In the genomic region with DNA sequence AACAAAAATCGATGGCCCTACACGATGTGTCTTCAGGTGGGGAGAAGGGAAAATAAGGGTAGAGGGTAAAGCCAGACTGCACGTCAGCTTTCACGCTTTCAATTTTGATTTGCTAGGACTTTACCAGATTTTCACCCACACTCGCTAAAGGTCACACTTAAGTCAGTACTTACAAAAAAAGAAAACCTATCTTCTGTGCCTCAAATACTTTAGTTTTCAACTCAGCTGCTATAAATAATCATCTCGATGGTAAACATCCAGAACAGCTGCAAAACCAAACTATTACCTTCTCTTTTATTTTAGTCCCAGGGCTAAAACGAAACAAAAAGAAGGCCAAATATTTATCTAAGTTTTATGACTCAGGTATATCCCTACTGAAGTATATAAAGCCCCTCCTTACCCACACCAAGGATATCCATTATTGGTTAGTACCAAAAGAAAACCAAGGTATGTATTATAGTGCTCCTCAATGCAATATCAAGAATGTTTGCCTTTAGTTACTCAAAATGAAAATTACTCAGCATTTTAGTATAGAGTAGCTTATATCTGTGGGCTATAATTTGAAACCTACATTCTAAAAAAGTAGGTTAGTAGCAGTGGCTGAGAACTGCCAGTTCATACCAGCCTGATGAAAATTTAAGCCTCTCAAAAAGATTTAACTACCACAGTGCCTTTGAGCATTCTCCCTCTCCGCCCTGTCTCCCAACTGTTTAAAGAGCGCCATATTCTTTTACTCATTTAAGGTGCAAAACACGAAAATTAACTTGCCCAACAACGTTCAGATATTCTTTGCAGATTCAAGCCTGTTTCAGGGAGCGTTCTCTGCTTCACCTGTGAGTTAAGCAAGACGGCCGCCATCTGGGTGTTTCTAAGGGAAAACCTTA, we compare ENCODE assay signal across 8 cellular contexts. TPM values are rescaled to one million over a fixed set of nuclear protein-coding genes. Genes with fewer than 3 reads are reported as not detected.
DNase-seq lines count a peak whose midpoint lies in the region; ATAC-seq, FAIRE-seq and TF ChIP-seq lines count a peak whose summit lies in the region.

No MANE protein-coding gene starts in this region.

- peaks cover 35% of the 10 kb centered on the region for H3K36me3 ChIP-seq in NT2/D1 (ENCODE audit: insufficient read depth, insufficient read length, low read length)
- H3K36me3 ChIP-seq in pancreas = no peaks in the 10 kb centered on the region

- H3K4me1 ChIP-seq in NT2/D1 (ENCODE audit: insufficient read depth, insufficient read length) (peaks cover 3% of the 10 kb centered on the region), pancreas (peaks cover 20 to 50% (median 41%) of the 10 kb centered on the region in 3 donors)

- TF ChIP-seq POLR2A in GM12892 (IDR thresholded peaks at IDR 0.05; ENCODE audit: low read depth, low read length) = no peak

- 13 to 19% methylated on average over 14 of the region's 14 CpGs for WGBS in pancreas, 2 donors

- H3K27ac ChIP-seq in epithelial cell of prostate (peak overlapping the region; percentile 95), pancreas (peak overlapping the region in 2 of 4 donors; percentile 1 to 98)

- H3K9me3 ChIP-seq in NT2/D1 (ENCODE audit: insufficient read depth, low read length) = no peaks in the 10 kb centered on the region
- H3K9me3 ChIP-seq in pancreas = no peaks in the 10 kb centered on the region

- TF ChIP-seq CTCF in pancreas (IDR thresholded peaks at IDR 0.05) = no peak

- H3K4me3 ChIP-seq in NT2/D1 (ENCODE audit: insufficient read length, low read depth) (peak overlapping the region; percentile 100), pancreas (peak overlapping the region; percentile 73 to 80 (median 78))

- no peak for DNase-seq in GM12892 (ENCODE audit: insufficient read length)
- DNase-seq in NT2/D1 (ENCODE audit: low read depth, low spot score) = no peak
- DNase-seq in epithelial cell of prostate (ENCODE audit: low read depth, low spot score) = no peak
- DNase-seq in pancreas = no peak
- DNase-seq in occipital lobe (lab: John Stamatoyannopoulos, UW) = no peak
- no peak for DNase-seq in effector CD4-positive, alpha-beta T cell
- DNase-seq in DMS79 (lab: John Stamatoyannopoulos, UW) = no peak

- ATAC-seq in GM21825 (IDR thresholded peaks at IDR 0.05; ENCODE audit: unreplicated experiment) (peak; percentile 35), pancreas (no peak)

- H3K9ac ChIP-seq in NT2/D1 (ENCODE audit: insufficient read length, low read depth) = peak overlapping the region; percentile 100

- H3K27me3 ChIP-seq in NT2/D1 (ENCODE audit: insufficient read depth, insufficient read length) = no peaks in the 10 kb centered on the region
- no peaks in the 10 kb centered on the region for H3K27me3 ChIP-seq in pancreas

- intact Hi-C loops in pancreas (cut with DNase I) = no loop called here

- FAIRE-seq in GM12892 (lab: Jason Lieb, UNC) (peak; percentile 36), pancreas (lab: Jason Lieb, UNC) (no peak)

RNA-seq across cellular contexts. Expression of a gene that starts 1.5 kb away (rescaled TPM):
- polyA plus RNA-seq in GM12892 (2012; ENCODE audit: missing spikeins) = 304 TPM
- total RNA-seq in pancreas = 100 to 1,000 TPM; 268 to 346 (median 320) TPM
- 100 to 1,000 TPM in 1 of 2 donors, 10 to 100 TPM in 1; 61.4 to 114 TPM for polyA plus RNA-seq in pancreas
- total RNA-seq in occipital lobe = 794 TPM

RNA-seq across cellular contexts. Expression of a gene that starts 24.2 kb away (rescaled TPM):
- polyA plus RNA-seq in GM12892 (2012; ENCODE audit: missing spikeins) = 30.2 TPM
- total RNA-seq in pancreas (10 to 100 TPM; 11.7 to 23.5 (median 18.8) TPM), occipital lobe (93.9 TPM)
- polyA plus RNA-seq in pancreas = 1 to 10 TPM; 8.6 to 10.0 TPM

RNA-seq across cellular contexts. Expression of a gene that starts 39.7 kb away (rescaled TPM):
- 53.1 TPM for polyA plus RNA-seq in GM12892 (2012; ENCODE audit: missing spikeins)
- total RNA-seq in pancreas = 10 to 100 TPM in 4 of 6 donors, 1 to 10 TPM in 2; 6.5 to 18.4 (median 10.8) TPM
- 1 to 10 TPM; 5.4 to 8.5 TPM for polyA plus RNA-seq in pancreas
- 68.0 TPM for total RNA-seq in occipital lobe
